In genomic region chr18:25503567-25504081, GRCh38 we compare ENCODE assay signal across 8 cellular contexts.
A peak's percentile ranks its signal among the peaks of the same experiment; 100 is the strongest.
DNase-seq lines count a peak whose midpoint lies in the region; ATAC-seq lines count a peak whose summit lies in the region.

No MANE protein-coding gene starts in this region.

- H3K9me3 ChIP-seq in stomach smooth muscle (ENCODE audit: control insufficient read depth in 2 of 2, low read length in 2 of 2): no peaks in the 10 kb centered on the region

- DNase-seq in Daoy (ENCODE audit: low read depth) (peak; percentile 69), NCI-H82 (lab: John Stamatoyannopoulos, UW) (peak; percentile 73), dedifferentiated amniotic fluid mesenchymal stem cell (ENCODE audit: extremely low spot score) (peak; percentile 41), kidney glomerular epithelial cell (lab: John Stamatoyannopoulos, UW) (peak; percentile 67), NCI-H1436 (lab: John Stamatoyannopoulos, UW) (no peak)
- no peak for DNase-seq in stimulated activated CD4-positive, alpha-beta T cell treated with anti-CD3 and anti-CD28 coated beads, Interleukin-2, amount 100 ng/mL, for 48 hours

- H3K9ac ChIP-seq in stomach smooth muscle (ENCODE audit: low read length in 2 of 2): peak overlapping the region in 1 of 2 donors; percentile 37

- H3K27ac ChIP-seq in stomach smooth muscle (ENCODE audit: low read length): no peak overlapping the region

- no peaks in the 10 kb centered on the region for H3K27me3 ChIP-seq in stomach smooth muscle (ENCODE audit: control insufficient read depth in 1 of 2, insufficient read depth in 2 of 2, low read length in 2 of 2)

- H3K4me3 ChIP-seq in stomach smooth muscle (ENCODE audit: low read length in 2 of 2): peak overlapping the region; percentile 35 to 74

- no peaks in the 10 kb centered on the region for H3K36me3 ChIP-seq in stomach smooth muscle (ENCODE audit: control insufficient read depth in 2 of 2, insufficient read depth in 2 of 2, low read length in 2 of 2)

- no peak for ATAC-seq in HG02840 (IDR thresholded peaks at IDR 0.05; ENCODE audit: low FRiP score, unreplicated experiment)

- peaks cover 3% of the 10 kb centered on the region for H3K4me1 ChIP-seq in stomach smooth muscle (ENCODE audit: control insufficient read depth, insufficient read depth, low read length)

Comparison
In these comparisons a context has a peak if more than half of its experiments do, and no peak if none do; other contexts are left out.
1. DNase-seq: peak in Daoy (single experiment), NCI-H82 (single experiment), dedifferentiated amniotic fluid mesenchymal stem cell (single experiment) and kidney glomerular epithelial cell (single experiment); none in NCI-H1436 (single experiment) and stimulated activated CD4-positive, alpha-beta T cell treated with anti-CD3 and anti-CD28 coated beads, Interleukin-2, amount 100 ng/mL, for 48 hours (0 of 2).